In the genomic region with DNA sequence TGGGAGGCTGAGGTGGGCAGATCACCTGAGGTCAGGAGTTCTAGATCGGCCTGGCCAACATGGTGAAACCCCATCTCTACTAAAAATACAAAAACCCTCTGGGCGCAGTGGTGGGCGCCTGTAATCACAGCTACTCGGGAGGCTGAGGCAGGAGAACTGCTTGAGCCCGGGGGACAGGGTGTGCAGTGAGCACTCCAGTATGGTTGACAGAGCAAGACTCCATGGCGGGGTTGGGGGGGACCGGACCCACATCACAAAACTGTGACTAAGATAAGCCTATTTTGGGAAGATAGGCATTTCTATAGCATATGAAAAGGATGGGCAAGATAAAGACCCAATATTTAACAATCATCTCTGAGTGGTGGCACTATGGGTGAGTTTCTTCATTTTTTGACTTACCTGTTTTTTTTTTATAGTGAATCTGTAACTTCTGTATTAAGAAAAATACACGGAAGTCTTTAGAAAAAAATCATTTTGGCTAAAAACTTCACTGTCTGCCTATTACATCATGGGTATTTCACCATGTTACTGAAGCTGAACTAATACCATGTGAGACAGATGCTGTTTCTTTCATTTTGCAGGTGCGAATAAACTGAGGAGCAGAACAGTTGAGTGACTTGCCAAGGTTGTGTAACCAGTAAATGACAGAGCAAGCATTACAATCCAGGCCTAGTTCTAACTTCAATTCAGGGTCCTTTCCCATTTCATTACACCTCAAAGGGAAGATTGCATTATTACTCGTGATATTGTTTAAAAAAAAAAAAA, we compare ENCODE assay signal across 9 cellular contexts. TPM values are rescaled to one million over a fixed set of nuclear protein-coding genes. Genes with fewer than 3 reads are reported as not detected.
A peak's percentile ranks its signal among the peaks of the same experiment; 100 is the strongest.
DNase-seq lines count a peak whose midpoint lies in the region; ATAC-seq, FAIRE-seq and TF ChIP-seq lines count a peak whose summit lies in the region.
"Had no signal": no experiment of that assay in that cellular context is flagged by ENCODE, and none has a peak within 500 bp of the region (broad histone marks: within the 10 kb centered on the region; RNA-seq: fewer than 3 reads in every experiment).

No MANE protein-coding gene starts in this region.

- no peak overlapping the region for H3K9ac ChIP-seq in endodermal cell (ENCODE audit: extremely low read depth, low read length, poor library complexity, severe bottlenecking)

- H3K4me3 Mint-ChIP-seq in endodermal cell: peak overlapping the region; percentile 97

- peaks cover 11% of the 10 kb centered on the region for H3K4me1 Mint-ChIP-seq in endodermal cell

- H3K27ac ChIP-seq in DOHH2 (ENCODE audit: low read depth, low read length) (0 out of 2 replicates have a peak overlapping the region, but pooled peaks have one; percentile 18), endodermal cell (ENCODE audit: low read depth, low read length) (no peak overlapping the region), neutrophil (peak overlapping the region; percentile 93)

- no peak for TF ChIP-seq POLR2A in NB4 (IDR thresholded peaks at IDR 0.05; ENCODE audit: extremely low read depth, insufficient read length)

- TF ChIP-seq CTCF in DOHH2 (IDR thresholded peaks at IDR 0.05; ENCODE audit: low read depth, low read length, poor library complexity, severe bottlenecking) (no peak), NB4 (IDR thresholded peaks at IDR 0.05; ENCODE audit: low read depth, low read length) (no peak), endodermal cell (conservative IDR thresholded peaks at IDR 0.05) (no peak), neutrophil (IDR thresholded peaks at IDR 0.05) (no peak)

- peaks cover 7% of the 10 kb centered on the region; the same call in 1 of the 2 replicates for H3F3A ChIP-seq in DOHH2 (ENCODE audit: control insufficient read depth, insufficient read depth)

- 85 to 90% methylated on average over 4 to 9 of the region's 10 CpGs for WGBS in endodermal cell (ENCODE audit: insufficient coverage in 1 of 2, insufficient read length in 1 of 2), 2 experiments

- no peaks in the 10 kb centered on the region for H3K9me3 ChIP-seq in DOHH2 (ENCODE audit: control insufficient read depth, insufficient read depth, low read length)
- H3K9me3 ChIP-seq in endodermal cell (ENCODE audit: control insufficient read depth, low read length): no peaks in the 10 kb centered on the region
- no peaks in the 10 kb centered on the region for H3K9me3 ChIP-seq in neutrophil

- H3K27me3 Mint-ChIP-seq in endodermal cell (ENCODE audit: insufficient read depth): no peaks in the 10 kb centered on the region

- H3K36me3 Mint-ChIP-seq in endodermal cell (ENCODE audit: low read depth): peaks cover 17% of the 10 kb centered on the region

- no peaks in the 10 kb centered on the region for H3K9me3 Mint-ChIP-seq in endodermal cell

- DNase-seq in NB4 (ENCODE audit: low read depth) (peak; percentile 20), endodermal cell (no peak), GM19239 (ENCODE audit: insufficient read length, low spot score) (no peak), HuH-7 (ENCODE audit: low spot score) (no peak)
- DNase-seq: NCI-H1048 had no signal

- peak overlapping the region; percentile 94 for H3K4me3 ChIP-seq in DOHH2 (ENCODE audit: low read length)
- peak overlapping the region; percentile 77 for H3K4me3 ChIP-seq in NB4 (ENCODE audit: low read depth, low read length)
- H3K4me3 ChIP-seq in endodermal cell (ENCODE audit: low read length): peak overlapping the region; percentile 88
- H3K4me3 ChIP-seq in neutrophil (ENCODE audit: low read depth in 1 of 2, low read length in 1 of 2): peak overlapping the region; percentile 26 to 98

- H3K79me2 ChIP-seq in DOHH2 (ENCODE audit: control insufficient read depth, low read length): peaks cover 80% of the 10 kb centered on the region

- H3K4me1 ChIP-seq in DOHH2 (ENCODE audit: control insufficient read depth, low read length): peaks cover 26% of the 10 kb centered on the region
- H3K4me1 ChIP-seq in endodermal cell (ENCODE audit: control insufficient read depth, insufficient read depth, low read length): no peaks in the 10 kb centered on the region
- peaks cover 58 to 65% of the 10 kb centered on the region in 2 experiments for H3K4me1 ChIP-seq in neutrophil (ENCODE audit: control insufficient read depth in 1 of 2, insufficient read depth in 1 of 2, low read depth in 1 of 2, low read length in 1 of 2)

- no peaks in the 10 kb centered on the region for H3K9me2 ChIP-seq in DOHH2 (replicated peaks; ENCODE audit: control insufficient read depth, low read length)

- no peak overlapping the region for H3K27ac Mint-ChIP-seq in endodermal cell

- H3K36me3 ChIP-seq in DOHH2 (ENCODE audit: control insufficient read depth, low read length): peaks cover 58% of the 10 kb centered on the region
- peaks cover 44% of the 10 kb centered on the region for H3K36me3 ChIP-seq in endodermal cell (ENCODE audit: control insufficient read depth, insufficient read depth, low read length)
- no peaks in the 10 kb centered on the region for H3K36me3 ChIP-seq in neutrophil

- H3K27me3 ChIP-seq in DOHH2 (ENCODE audit: control insufficient read depth, low read length): no peaks in the 10 kb centered on the region
- H3K27me3 ChIP-seq in endodermal cell (ENCODE audit: control insufficient read depth, insufficient read depth, low read length, poor library complexity, severe bottlenecking): no peaks in the 10 kb centered on the region
- no peaks in the 10 kb centered on the region for H3K27me3 ChIP-seq in neutrophil

- no peak for FAIRE-seq in GM19239 (lab: Jason Lieb, UNC)

- peaks cover 24% of the 10 kb centered on the region for H4K20me1 ChIP-seq in DOHH2 (ENCODE audit: control insufficient read depth, insufficient read depth, low read depth, low read length)

- peak overlapping the region; percentile 100 for H3K4me2 ChIP-seq in DOHH2 (ENCODE audit: low read length)

- ATAC-seq in HG02970 (IDR thresholded peaks at IDR 0.05; ENCODE audit: low FRiP score, unreplicated experiment) (no peak), GM21737 (IDR thresholded peaks at IDR 0.05; ENCODE audit: unreplicated experiment) (no peak)

RNA-seq across cellular contexts. Expression of a gene that starts 2.5 kb away (rescaled TPM):
- 100 to 1,000 TPM; 202 to 205 TPM for total RNA-seq in endodermal cell
- 89.3 TPM for polyA plus RNA-seq in endodermal cell (2013, experiment 1 of 2)
- polyA plus RNA-seq in endodermal cell (2013, experiment 2 of 2): 85.0 TPM

RNA-seq across cellular contexts. Expression of a gene that starts 14.9 kb away (rescaled TPM):
- 10 to 100 TPM; 55.8 to 65.0 TPM for total RNA-seq in endodermal cell
- polyA plus RNA-seq in endodermal cell (2013, experiment 1 of 2): 49.6 TPM
- polyA plus RNA-seq in endodermal cell (2013, experiment 2 of 2): 45.3 TPM

RNA-seq across cellular contexts. Expression of a gene that starts 28.3 kb away (rescaled TPM):
- total RNA-seq in endodermal cell: 10 to 100 TPM; 13.7 to 14.8 TPM
- 17.6 TPM for polyA plus RNA-seq in endodermal cell (2013, experiment 1 of 2)
- polyA plus RNA-seq in endodermal cell (2013, experiment 2 of 2): 15.7 TPM

RNA-seq across cellular contexts. Expression of a gene that starts 28.4 kb away (rescaled TPM):
- 100 to 1,000 TPM; 104 to 106 TPM for total RNA-seq in endodermal cell
- polyA plus RNA-seq in endodermal cell (2013, experiment 1 of 2): 115 TPM
- polyA plus RNA-seq in endodermal cell (2013, experiment 2 of 2): 113 TPM

RNA-seq across cellular contexts. Expression of a gene that starts 36.0 kb away (rescaled TPM):
- under 1 TPM in 1 of 2 donors, not detected in 1; 0.20 TPM for total RNA-seq in endodermal cell
- polyA plus RNA-seq in endodermal cell (2013, experiment 1 of 2): not detected
- not detected for polyA plus RNA-seq in endodermal cell (2013, experiment 2 of 2)
